Comparison of ENCODE assay signal across 6 cellular contexts in the genomic region with DNA sequence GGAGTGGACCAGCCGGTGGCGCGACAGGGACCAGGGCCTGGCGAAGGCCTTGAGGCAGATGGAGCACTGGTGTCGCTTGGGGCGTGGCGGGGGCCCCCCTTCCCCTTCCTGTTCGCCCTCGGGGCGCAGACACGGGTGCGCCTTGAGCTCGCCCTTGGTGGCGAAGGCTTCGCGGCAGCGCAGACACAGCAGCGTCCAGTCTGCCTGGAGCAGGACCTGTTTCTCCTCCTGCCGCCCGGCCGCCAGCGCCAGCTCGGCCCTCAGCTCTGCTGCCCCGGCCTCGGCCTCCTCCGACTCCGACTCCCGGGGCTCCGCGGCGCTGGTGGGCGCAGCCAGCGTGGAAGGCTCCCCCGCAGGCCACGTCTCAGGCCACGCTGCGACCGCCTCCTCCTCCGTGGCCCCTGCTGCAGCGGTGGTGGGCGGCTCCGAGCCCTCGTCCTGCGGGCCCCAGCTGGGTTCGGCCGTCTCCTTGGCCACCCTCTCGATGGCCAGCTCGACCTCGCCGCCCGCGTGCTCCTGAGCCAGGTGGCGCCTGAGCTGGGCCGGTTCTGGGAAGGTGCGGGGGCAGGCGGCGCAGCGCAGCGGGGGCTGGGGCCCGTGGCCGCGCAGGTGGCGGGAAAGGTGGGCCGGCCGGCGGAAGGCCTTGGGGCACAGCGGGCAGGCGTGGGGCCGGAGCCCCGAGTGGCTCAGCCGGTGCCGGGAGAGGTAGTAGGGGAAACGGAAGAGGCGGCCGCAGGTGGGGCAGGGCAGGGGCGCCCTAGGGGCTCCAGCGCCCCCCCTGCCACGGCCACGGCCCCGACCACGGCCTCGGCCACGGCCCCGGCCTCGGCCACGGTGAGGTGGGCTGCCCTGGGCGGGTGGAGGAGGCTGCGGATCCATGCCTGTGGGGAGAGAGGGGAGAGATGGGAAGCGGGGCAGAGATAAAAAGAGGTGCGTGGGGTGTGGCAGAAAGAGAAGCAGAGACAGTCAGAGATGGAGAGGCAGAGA. TPM values are rescaled to one million over a fixed set of nuclear protein-coding genes. Genes with fewer than 3 reads are reported as not detected.
DNase-seq lines count a peak whose midpoint lies in the region; ATAC-seq lines count a peak whose summit lies in the region.

No MANE protein-coding gene starts in this region.

- H3K36me3 ChIP-seq in naive thymus-derived CD4-positive, alpha-beta T cell (ENCODE audit: control insufficient read depth in 2 of 3, insufficient read depth in 3 of 3, low read length in 3 of 3): peaks cover 0 to 11% (median 0%) of the 10 kb centered on the region in 3 experiments

- H3K27ac ChIP-seq in naive thymus-derived CD4-positive, alpha-beta T cell (ENCODE audit: low read depth, low read length): peak overlapping the region; percentile 87

- ATAC-seq in activated naive CD8-positive, alpha-beta T cell treated with anti-CD3 and anti-CD28 coated beads, Interleukin-2, amount 10 ng/mL, durations not matched to agents 7 days and 5 days (ENCODE audit: low read depth): no peak
- ATAC-seq in naive thymus-derived CD4-positive, alpha-beta T cell: no peak
- ATAC-seq in HG03469 (IDR thresholded peaks at IDR 0.05; ENCODE audit: unreplicated experiment): no peak

- H3K36me3 Mint-ChIP-seq in activated naive CD8-positive, alpha-beta T cell treated with anti-CD3 and anti-CD28 coated beads, Interleukin-2, amount 10 ng/mL, durations not matched to agents 7 days and 5 days: peaks cover 15% of the 10 kb centered on the region
- H3K36me3 Mint-ChIP-seq in naive thymus-derived CD4-positive, alpha-beta T cell: peaks cover 0 to 15% (median 9%) of the 10 kb centered on the region in 5 donors

- peaks cover 16% of the 10 kb centered on the region for H3K4me1 Mint-ChIP-seq in activated naive CD8-positive, alpha-beta T cell treated with anti-CD3 and anti-CD28 coated beads, Interleukin-2, amount 10 ng/mL, durations not matched to agents 7 days and 5 days
- H3K4me1 Mint-ChIP-seq in naive thymus-derived CD4-positive, alpha-beta T cell: peaks cover 16 to 25% (median 20%) of the 10 kb centered on the region in 7 donors

- peak overlapping the region; percentile 84 for H3K27ac Mint-ChIP-seq in activated naive CD8-positive, alpha-beta T cell treated with anti-CD3 and anti-CD28 coated beads, Interleukin-2, amount 10 ng/mL, durations not matched to agents 7 days and 5 days
- peak overlapping the region; percentile 74 to 96 (median 88) for H3K27ac Mint-ChIP-seq in naive thymus-derived CD4-positive, alpha-beta T cell

- CTCF ChIA-PET in naive thymus-derived CD4-positive, alpha-beta T cell (lab: Charles Lee): no interaction called here

- peak; percentile 13 for DNase-seq in GM03348 (ENCODE audit: low spot score)
- DNase-seq in activated naive CD8-positive, alpha-beta T cell treated with anti-CD3 and anti-CD28 coated beads, Interleukin-2, amount 10 ng/mL, durations not matched to agents 7 days and 5 days: no peak
- no peak for DNase-seq in naive thymus-derived CD4-positive, alpha-beta T cell
- DNase-seq in activated effector memory CD4-positive, alpha-beta T cell treated with anti-CD3 and anti-CD28 coated beads, Interleukin-2, amount 50 U/mL, for 16 hours: no peak
- no peak for DNase-seq in iPS-NIHi7 (ENCODE audit: extremely low spot score)

- H3K4me3 Mint-ChIP-seq in activated naive CD8-positive, alpha-beta T cell treated with anti-CD3 and anti-CD28 coated beads, Interleukin-2, amount 10 ng/mL, durations not matched to agents 7 days and 5 days: peak overlapping the region; percentile 90
- H3K4me3 Mint-ChIP-seq in naive thymus-derived CD4-positive, alpha-beta T cell: peak overlapping the region; percentile 85 to 92 (median 88)

- no peaks in the 10 kb centered on the region for H3K9me3 Mint-ChIP-seq in activated naive CD8-positive, alpha-beta T cell treated with anti-CD3 and anti-CD28 coated beads, Interleukin-2, amount 10 ng/mL, durations not matched to agents 7 days and 5 days
- H3K9me3 Mint-ChIP-seq in naive thymus-derived CD4-positive, alpha-beta T cell: peaks cover 0 to 8% (median 3%) of the 10 kb centered on the region in 11 donors

- intact Hi-C loops in naive thymus-derived CD4-positive, alpha-beta T cell (cut with micrococcal nuclease): no loop called here

- no peaks in the 10 kb centered on the region for H3K27me3 ChIP-seq in naive thymus-derived CD4-positive, alpha-beta T cell (ENCODE audit: control insufficient read depth in 2 of 2, insufficient read depth in 2 of 2, low read length in 2 of 2)

- peaks cover 0 to 3% (median 0%) of the 10 kb centered on the region in 3 experiments for H3K9me3 ChIP-seq in naive thymus-derived CD4-positive, alpha-beta T cell (ENCODE audit: control insufficient read depth in 2 of 3, low read length in 3 of 3)

- peaks cover 8 to 16% of the 10 kb centered on the region in 2 donors for H3K4me1 ChIP-seq in naive thymus-derived CD4-positive, alpha-beta T cell (ENCODE audit: control insufficient read depth in 2 of 2, insufficient read depth in 2 of 2, low read length in 2 of 2)

- no peak overlapping the region for H3K4me3 ChIP-seq in naive thymus-derived CD4-positive, alpha-beta T cell (ENCODE audit: low read length)

- peaks cover under 1% of the 10 kb centered on the region for H3K27me3 Mint-ChIP-seq in activated naive CD8-positive, alpha-beta T cell treated with anti-CD3 and anti-CD28 coated beads, Interleukin-2, amount 10 ng/mL, durations not matched to agents 7 days and 5 days
- H3K27me3 Mint-ChIP-seq in naive thymus-derived CD4-positive, alpha-beta T cell: no peaks in the 10 kb centered on the region

- POLR2A ChIA-PET in activated naive CD8-positive, alpha-beta T cell treated with anti-CD3 and anti-CD28 coated beads, Interleukin-2, amount 10 ng/mL, durations not matched to agents 7 days and 5 days (lab: Charles Lee): no interaction called here
- POLR2A ChIA-PET in naive thymus-derived CD4-positive, alpha-beta T cell (lab: Charles Lee): no interaction called here

RNA-seq across cellular contexts. Expression of gene ZNF579, which starts 1.6 kb away (rescaled TPM):
- 10 to 100 TPM; 10.1 to 10.4 TPM for total RNA-seq in activated naive CD8-positive, alpha-beta T cell treated with anti-CD3 and anti-CD28 coated beads, Interleukin-2, amount 10 ng/mL, durations not matched to agents 7 days and 5 days
- total RNA-seq in naive thymus-derived CD4-positive, alpha-beta T cell: 10 to 100 TPM in 1 of 5 experiments, 1 to 10 TPM in 4; 6.1 to 11.0 (median 7.8) TPM
- 1 to 10 TPM in 1 of 2 donors, under 1 TPM in 1; 0.50 to 2.2 TPM for polyA plus RNA-seq in naive thymus-derived CD4-positive, alpha-beta T cell

RNA-seq across cellular contexts. Expression of gene FIZ1, which starts 20.3 kb away (rescaled TPM):
- total RNA-seq in activated naive CD8-positive, alpha-beta T cell treated with anti-CD3 and anti-CD28 coated beads, Interleukin-2, amount 10 ng/mL, durations not matched to agents 7 days and 5 days: 10 to 100 TPM; 16.0 to 18.4 TPM
- 10 to 100 TPM in 4 of 5 experiments, 1 to 10 TPM in 1; 9.4 to 32.0 (median 16.1) TPM for total RNA-seq in naive thymus-derived CD4-positive, alpha-beta T cell
- polyA plus RNA-seq in naive thymus-derived CD4-positive, alpha-beta T cell: 1 to 10 TPM; 3.3 to 6.5 TPM

RNA-seq across cellular contexts. Expression of gene ZNF524, which starts 21.0 kb away (rescaled TPM):
- total RNA-seq in activated naive CD8-positive, alpha-beta T cell treated with anti-CD3 and anti-CD28 coated beads, Interleukin-2, amount 10 ng/mL, durations not matched to agents 7 days and 5 days: 10 to 100 TPM; 25.2 to 26.6 TPM
- total RNA-seq in naive thymus-derived CD4-positive, alpha-beta T cell: 10 to 100 TPM; 13.3 to 32.1 (median 24.7) TPM
- polyA plus RNA-seq in naive thymus-derived CD4-positive, alpha-beta T cell: 10 to 100 TPM; 41.2 to 50.5 TPM

RNA-seq across cellular contexts. Expression of gene ZNF865, which starts 26.4 kb away (rescaled TPM):
- 10 to 100 TPM; 18.3 to 18.6 TPM for total RNA-seq in activated naive CD8-positive, alpha-beta T cell treated with anti-CD3 and anti-CD28 coated beads, Interleukin-2, amount 10 ng/mL, durations not matched to agents 7 days and 5 days
- total RNA-seq in naive thymus-derived CD4-positive, alpha-beta T cell: 10 to 100 TPM; 13.8 to 22.7 (median 15.3) TPM
- under 1 TPM; 0.06 to 0.24 TPM for polyA plus RNA-seq in naive thymus-derived CD4-positive, alpha-beta T cell

RNA-seq across cellular contexts. Expression of gene SBK3, which starts 33.7 kb away (rescaled TPM):
- not detected for total RNA-seq in activated naive CD8-positive, alpha-beta T cell treated with anti-CD3 and anti-CD28 coated beads, Interleukin-2, amount 10 ng/mL, durations not matched to agents 7 days and 5 days
- total RNA-seq in naive thymus-derived CD4-positive, alpha-beta T cell: not detected
- not detected for polyA plus RNA-seq in naive thymus-derived CD4-positive, alpha-beta T cell
